ENCODE assay signal across 1 cellular context in the genomic region with DNA sequence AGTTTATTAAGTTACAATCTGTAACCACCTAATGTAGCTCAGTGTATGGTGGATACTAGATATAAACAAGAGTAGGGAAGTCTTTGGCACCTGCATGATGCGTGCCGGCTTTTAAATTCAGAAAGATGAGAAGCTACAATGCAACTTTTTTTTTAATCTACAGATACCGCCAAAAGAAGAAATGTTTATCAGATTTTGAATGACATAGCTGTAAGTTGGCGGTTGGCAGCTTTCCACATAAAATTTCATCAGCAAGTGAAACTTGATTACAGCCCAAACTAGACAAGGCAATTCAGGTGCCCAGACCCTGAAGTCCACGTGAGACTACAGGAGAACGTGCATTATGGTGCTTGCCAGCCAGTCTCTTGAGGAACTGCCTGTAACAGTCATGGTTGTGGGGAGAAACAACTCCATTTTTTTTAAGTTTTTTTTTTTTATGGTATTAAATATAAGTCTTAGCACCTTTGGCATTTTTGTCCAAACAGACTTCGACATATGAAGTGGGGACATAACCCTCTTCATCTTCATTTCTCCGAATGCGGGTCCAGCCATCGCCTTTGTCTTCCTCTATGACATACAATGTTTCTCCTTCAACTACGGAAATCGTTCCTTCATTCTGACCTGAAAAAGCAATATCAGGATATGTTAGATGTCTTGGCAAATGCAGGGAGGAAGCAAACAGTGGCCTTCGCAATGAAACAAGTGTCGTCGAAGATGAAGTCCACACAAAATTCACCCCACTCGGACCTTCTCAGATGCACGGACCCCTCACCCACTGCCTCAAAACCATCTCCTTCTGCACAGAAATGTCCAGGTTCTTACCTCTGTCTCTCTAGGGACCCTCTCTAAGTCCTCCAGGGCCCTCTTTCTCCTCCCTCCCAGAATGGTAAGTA.
A peak's percentile ranks its signal among the peaks of the same experiment; 100 is the strongest.
TF ChIP-seq lines count a peak whose summit lies in the region.

No MANE protein-coding gene starts in this region.

TF ChIP-seq in K562, 482 proteins besides CTCF, POLR2A, EP300 and RAD21 (continued from another document):
- TF ChIP-seq, protein P1, sequence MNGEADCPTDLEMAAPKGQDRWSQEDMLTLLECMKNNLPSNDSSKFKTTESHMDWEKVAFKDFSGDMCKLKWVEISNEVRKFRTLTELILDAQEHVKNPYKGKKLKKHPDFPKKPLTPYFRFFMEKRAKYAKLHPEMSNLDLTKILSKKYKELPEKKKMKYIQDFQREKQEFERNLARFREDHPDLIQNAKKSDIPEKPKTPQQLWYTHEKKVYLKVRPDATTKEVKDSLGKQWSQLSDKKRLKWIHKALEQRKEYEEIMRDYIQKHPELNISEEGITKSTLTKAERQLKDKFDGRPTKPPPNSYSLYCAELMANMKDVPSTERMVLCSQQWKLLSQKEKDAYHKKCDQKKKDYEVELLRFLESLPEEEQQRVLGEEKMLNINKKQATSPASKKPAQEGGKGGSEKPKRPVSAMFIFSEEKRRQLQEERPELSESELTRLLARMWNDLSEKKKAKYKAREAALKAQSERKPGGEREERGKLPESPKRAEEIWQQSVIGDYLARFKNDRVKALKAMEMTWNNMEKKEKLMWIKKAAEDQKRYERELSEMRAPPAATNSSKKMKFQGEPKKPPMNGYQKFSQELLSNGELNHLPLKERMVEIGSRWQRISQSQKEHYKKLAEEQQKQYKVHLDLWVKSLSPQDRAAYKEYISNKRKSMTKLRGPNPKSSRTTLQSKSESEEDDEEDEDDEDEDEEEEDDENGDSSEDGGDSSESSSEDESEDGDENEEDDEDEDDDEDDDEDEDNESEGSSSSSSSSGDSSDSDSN (IDR thresholded peaks at IDR 0.05; ENCODE audit: borderline replicate concordance in 1 of 2, low read depth in 2 of 2, low read length in 2 of 2) = no peak
- TF ChIP-seq ZNF41 (CRISPR knock-in tag; conservative IDR thresholded peaks at IDR 0.05) = 0 out of 2 replicates have a peak, but pooled peaks have one; percentile 21
- TF ChIP-seq ILF3 (IDR thresholded peaks at IDR 0.05; ENCODE audit: borderline replicate concordance) = no peak
